In the genomic region with DNA sequence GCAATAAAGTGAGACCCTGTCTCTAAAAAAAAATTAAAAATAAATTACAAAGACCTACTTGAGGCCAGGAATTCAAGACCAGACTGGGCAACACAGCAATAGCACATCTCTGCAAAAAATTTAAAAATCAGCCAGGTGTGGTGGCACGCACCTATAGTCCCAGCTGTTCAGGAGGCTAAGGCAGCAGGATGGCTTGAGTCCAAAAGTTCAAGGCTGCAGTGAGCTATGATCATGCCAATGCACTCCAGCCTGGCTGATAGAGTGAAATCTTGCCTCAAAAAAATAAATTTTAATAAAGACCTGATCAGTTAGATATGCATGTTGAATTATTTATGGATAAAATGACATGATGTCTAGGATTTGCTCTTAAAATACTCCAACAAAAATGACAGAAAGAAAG, we compare ENCODE assay signal across 13 cellular contexts. TPM values are rescaled to one million over a fixed set of nuclear protein-coding genes. Genes with fewer than 3 reads are reported as not detected.
DNase-seq lines count a peak whose midpoint lies in the region; ATAC-seq and TF ChIP-seq lines count a peak whose summit lies in the region.
"Had no signal": no experiment of that assay in that cellular context is flagged by ENCODE, and none has a peak within 500 bp of the region (broad histone marks: within the 10 kb centered on the region; RNA-seq: fewer than 3 reads in every experiment).

No MANE protein-coding gene starts in this region.

- H4K5ac ChIP-seq in IMR-90 (ENCODE audit: low read depth, low read length): no peak overlapping the region

- TF ChIP-seq RAD21 in IMR-90 (IDR thresholded peaks at IDR 0.05; ENCODE audit: low read length): no peak

- H3K4me3 Mint-ChIP-seq in chondrocyte (ENCODE audit: unreplicated experiment) (no peak overlapping the region), endothelial cell (ENCODE audit: unreplicated experiment) (no peak overlapping the region)
- H3K4me3 Mint-ChIP-seq: B cell; CD4-positive, alpha-beta T cell had no signal

- H3K27ac ChIP-seq in heart left ventricle (peak overlapping the region in 5 of 12 donors; percentile 48 to 70 (median 63)), IMR-90 (ENCODE audit: insufficient read depth, low read length) (no peak overlapping the region), smooth muscle cell (ENCODE audit: low read depth) (peak overlapping the region; percentile 33)
- H3K27ac ChIP-seq: HL-60 had no signal

- no peak overlapping the region for H3K4me2 ChIP-seq in IMR-90 (ENCODE audit: low read depth, low read length)
- no peak overlapping the region for H3K4me2 ChIP-seq in smooth muscle cell

- H3K9ac ChIP-seq in IMR-90 (ENCODE audit: low read depth, low read length) (no peak overlapping the region), smooth muscle cell (ENCODE audit: low read depth) (no peak overlapping the region)

- no peak overlapping the region for H2BK120ac ChIP-seq in IMR-90 (ENCODE audit: low read depth, low read length)

- H3K23ac ChIP-seq in IMR-90 (ENCODE audit: low read depth, low read length): no peak overlapping the region

- intact Hi-C loops in heart left ventricle (cut with DNase I): loop anchor here in 4 of 10 donors (10.0 kb wide), 1 partner anchor 697 kb away; no protein-coding TSS in a partner anchor
- intact Hi-C loops in left cardiac atrium (cut with DNase I): loop anchor here in 1 of 2 donors (10.0 kb wide), 1 partner anchor 697 kb away; no protein-coding TSS in a partner anchor
- intact Hi-C loops in IMR-90 (cut with micrococcal nuclease): loop anchor here (5.0 kb wide), 1 partner anchor 229 kb away; no protein-coding TSS in a partner anchor

- H3K4ac ChIP-seq in IMR-90 (ENCODE audit: low read depth, low read length): no peak overlapping the region

- H4K20me1 ChIP-seq in IMR-90 (ENCODE audit: insufficient read depth, low read length): peaks cover 13% of the 10 kb centered on the region; the same call in 1 of the 2 replicates
- peaks cover 97% of the 10 kb centered on the region for H4K20me1 ChIP-seq in smooth muscle cell (ENCODE audit: low read depth)

- H2BK20ac ChIP-seq in IMR-90 (ENCODE audit: low read depth, low read length): no peak overlapping the region

- 85 to 97% (median 93%) methylated on average over 1 of the region's 1 CpG for WGBS in heart left ventricle, 4 donors
- no CpG with 5 or more reads among the region's 1 CpG for WGBS in IMR-90 (ENCODE audit: extremely low coverage in 2 of 2, insufficient read length in 1 of 2), 2 experiments
- WGBS in smooth muscle cell (ENCODE audit: low lambda C conversion rate): 100% methylated on average over 1 of the region's 1 CpG

- H3K4me1 Mint-ChIP-seq in chondrocyte (ENCODE audit: low read depth) (peaks cover 26% of the 10 kb centered on the region), endothelial cell (ENCODE audit: unreplicated experiment) (no peaks in the 10 kb centered on the region)

- BruUV-seq in IMR-90 (replicated peaks; lab: Mats Ljungman, UMichigan): no TSS peak

- H3K56ac ChIP-seq in IMR-90 (ENCODE audit: extremely low read depth, insufficient read depth, low read length): no peak overlapping the region

- peaks cover 0 to 86% (median 61%) of the 10 kb centered on the region in 9 donors for H3K36me3 ChIP-seq in heart left ventricle
- H3K36me3 ChIP-seq in IMR-90 (ENCODE audit: control insufficient read depth, insufficient read depth, low read length): peaks cover 36% of the 10 kb centered on the region
- H3K36me3 ChIP-seq in smooth muscle cell (ENCODE audit: low read depth): peaks cover 21% of the 10 kb centered on the region
- H3K36me3 ChIP-seq: HAP-1 had no signal

- no peak overlapping the region for H3K14ac ChIP-seq in IMR-90 (replicated peaks; ENCODE audit: low read depth, low read length)

- no peak overlapping the region for H4K91ac ChIP-seq in IMR-90 (ENCODE audit: insufficient read depth, low read depth, low read length)

- no peak overlapping the region for H2BK15ac ChIP-seq in IMR-90 (ENCODE audit: low read depth, low read length)

- TF ChIP-seq CTCF in heart left ventricle (IDR thresholded peaks at IDR 0.05): no peak
- no peak for TF ChIP-seq CTCF in IMR-90 (conservative IDR thresholded peaks at IDR 0.05; ENCODE audit: low read depth, low read length)
- TF ChIP-seq CTCF in chondrocyte (IDR thresholded peaks at IDR 0.05): no peak
- no peak for TF ChIP-seq CTCF in smooth muscle cell (IDR thresholded peaks at IDR 0.05; ENCODE audit: borderline replicate concordance, insufficient read depth, poor library complexity, severe bottlenecking)
- no peak for TF ChIP-seq CTCF in endothelial cell (IDR thresholded peaks at IDR 0.05; ENCODE audit: unreplicated experiment)

- H3K4me1 ChIP-seq in heart left ventricle (peaks cover 0 to 19% (median 11%) of the 10 kb centered on the region in 12 donors), IMR-90 (ENCODE audit: control insufficient read depth, insufficient read depth, low read length) (peaks cover 2% of the 10 kb centered on the region; the same call in 1 of the 2 replicates), smooth muscle cell (ENCODE audit: low read depth) (no peaks in the 10 kb centered on the region)
- H3K4me1 ChIP-seq: HAP-1 had no signal

- no peak overlapping the region for H2AK5ac ChIP-seq in IMR-90 (ENCODE audit: low read depth, low read length)

- H3K27me3 ChIP-seq in heart left ventricle (no peaks in the 10 kb centered on the region), IMR-90 (ENCODE audit: control insufficient read depth, insufficient read depth, low read length) (no peaks in the 10 kb centered on the region), smooth muscle cell (ENCODE audit: low read depth) (no peaks in the 10 kb centered on the region)

- POLR2A ChIA-PET in IMR-90 (lab: Charles Lee; ENCODE audit: unreplicated experiment): interaction anchor here (0.6 kb wide), 1 partner anchor 453 kb away, joined by 5 read pairs; no protein-coding TSS in a partner anchor

- H3K9me3 Mint-ChIP-seq in chondrocyte (ENCODE audit: low read depth) (no peaks in the 10 kb centered on the region), endothelial cell (ENCODE audit: unreplicated experiment) (no peaks in the 10 kb centered on the region)
- H3K9me3 Mint-ChIP-seq: CD4-positive, alpha-beta T cell had no signal

- H3K36me3 Mint-ChIP-seq in chondrocyte (ENCODE audit: low read depth) (peaks cover 5% of the 10 kb centered on the region), endothelial cell (ENCODE audit: low read depth, unreplicated experiment) (peaks cover 6% of the 10 kb centered on the region)

- no peak overlapping the region for H2AFZ ChIP-seq in IMR-90 (replicated peaks; ENCODE audit: low read length, poor library complexity)
- H2AFZ ChIP-seq in smooth muscle cell (ENCODE audit: low read depth): no peak overlapping the region

- dilution Hi-C loops in IMR-90 (cut with HindIII; ENCODE audit: low sequenced_read_pairs, unreplicated experiment): no loop called here

- TF ChIP-seq POLR2A in heart left ventricle (IDR thresholded peaks at IDR 0.05) (no peak), IMR-90 (IDR thresholded peaks at IDR 0.05; ENCODE audit: low read depth, low read length) (no peak)

- no peaks in the 10 kb centered on the region for H3K9me3 ChIP-seq in heart left ventricle
- no peaks in the 10 kb centered on the region for H3K9me3 ChIP-seq in IMR-90 (ENCODE audit: control insufficient read depth, insufficient read depth, low read length)
- H3K9me3 ChIP-seq in smooth muscle cell (replicated peaks; ENCODE audit: low read depth): no peaks in the 10 kb centered on the region
- H3K9me3 ChIP-seq: HAP-1 had no signal

- CTCF ChIA-PET in IMR-90 (lab: Yijun Ruan, JAX): interaction anchor here (1.0 kb wide), 1 partner anchor 16 kb away, joined by 5 read pairs; no protein-coding TSS in a partner anchor

- ATAC-seq in heart left ventricle: peak in 3 of 4 donors; percentile 33 to 42 (median 35)
- ATAC-seq in left cardiac atrium: no peak
- ATAC-seq in IMR-90 (ENCODE audit: low read depth): 0 out of 2 replicates have a peak, but pooled peaks have one; percentile 12
- ATAC-seq in HG02763 (IDR thresholded peaks at IDR 0.05; ENCODE audit: unreplicated experiment): no peak

- H3K4me3 ChIP-seq in heart left ventricle (no peak overlapping the region), IMR-90 (ENCODE audit: insufficient read depth, low read depth, low read length) (no peak overlapping the region), smooth muscle cell (no peak overlapping the region)
- H3K4me3 ChIP-seq: HAP-1 had no signal

- H3K79me1 ChIP-seq in IMR-90 (ENCODE audit: low read depth in 1 of 2, low read length in 2 of 2): peaks cover 28 to 44% of the 10 kb centered on the region in 2 experiments

- DNase-seq in heart left ventricle (no peak), left cardiac atrium (no peak), IMR-90 (no peak), chondrocyte (ENCODE audit: low spot score) (no peak), smooth muscle cell (lab: John Stamatoyannopoulos, UW; ENCODE audit: unreplicated experiment) (no peak), endothelial cell (ENCODE audit: low spot score) (no peak)
- DNase-seq: C1 segment of cervical spinal cord; Calu3; CD4-positive, alpha-beta T cell had no signal

- no peak overlapping the region for H4K8ac ChIP-seq in IMR-90 (ENCODE audit: low read depth in 2 of 2, low read length in 2 of 2)

- no peak overlapping the region for H3K18ac ChIP-seq in IMR-90 (ENCODE audit: low read depth, low read length)

- H3K27me3 Mint-ChIP-seq in chondrocyte (ENCODE audit: low read depth) (no peaks in the 10 kb centered on the region), endothelial cell (ENCODE audit: unreplicated experiment) (no peaks in the 10 kb centered on the region)
- H3K27me3 Mint-ChIP-seq: B cell; CD4-positive, alpha-beta T cell had no signal

- H3F3A ChIP-seq in smooth muscle cell (ENCODE audit: low read depth): peaks cover 5% of the 10 kb centered on the region

- H3K9me1 ChIP-seq in IMR-90 (ENCODE audit: insufficient read depth, low read length): no peaks in the 10 kb centered on the region; the same call in none of the 2 replicates

- peaks cover 52% of the 10 kb centered on the region for H3K79me2 ChIP-seq in smooth muscle cell (ENCODE audit: low read depth)

- H2BK5ac ChIP-seq in IMR-90 (ENCODE audit: low read depth, low read length, poor library complexity, severe bottlenecking): no peak overlapping the region

- H2AK9ac ChIP-seq in IMR-90 (replicated peaks; ENCODE audit: low read depth, low read length, poor library complexity): no peak overlapping the region

- in situ Hi-C loops in IMR-90 (cut with MboI; ENCODE audit: low sequenced_read_pairs): loop anchor here (10.0 kb wide), 1 partner anchor 697 kb away; no protein-coding TSS in a partner anchor

- peak overlapping the region; percentile 71 for H3K27ac Mint-ChIP-seq in chondrocyte (ENCODE audit: unreplicated experiment)
- H3K27ac Mint-ChIP-seq in endothelial cell (ENCODE audit: unreplicated experiment): no peak overlapping the region
- H3K27ac Mint-ChIP-seq: B cell had no signal

RNA-seq across cellular contexts. Expression of gene P4HA1, which starts 34.9 kb away (rescaled TPM):
- total RNA-seq in heart left ventricle: 10 to 100 TPM; 44.5 to 71.7 (median 54.2) TPM
- 10 to 100 TPM; 18.0 to 33.6 TPM for polyA plus RNA-seq in heart left ventricle
- total RNA-seq in left cardiac atrium: 10 to 100 TPM; 41.0 to 51.0 TPM
- 241 and 376 TPM in 2 replicates for total RNA-seq in IMR-90 (2012; rRNA removed)
- polyA plus RNA-seq in IMR-90 (2012; rRNA removed): 133 and 178 TPM in 2 replicates
- 23.4 and 30.4 TPM in 2 replicates for polyA plus RNA-seq in IMR-90 (2012; cell fraction: cytosol; rRNA removed)
- polyA plus RNA-seq in IMR-90 (2012; cell fraction: nucleus; rRNA removed; ENCODE audit: low replicate concordance): 5.0 and 68.2 TPM in 2 replicates
- total RNA-seq in chondrocyte: 126 to 179 TPM (median 174 TPM) in 3 replicates
- total RNA-seq in smooth muscle cell: 489 and 568 TPM in 2 replicates
- polyA plus RNA-seq in smooth muscle cell: 366 and 467 TPM in 2 replicates
- 20.4 TPM for total RNA-seq in endothelial cell (ENCODE audit: unreplicated experiment)

RNA-seq across cellular contexts. Expression of gene NUDT13, which starts 48.5 kb away (rescaled TPM):
- total RNA-seq in heart left ventricle (1 to 10 TPM; 2.1 to 5.7 (median 3.2) TPM), left cardiac atrium (1 to 10 TPM; 1.6 to 2.7 TPM), IMR-90 (2012; rRNA removed) (0.90 and 1.1 TPM in 2 replicates), chondrocyte (1.7 to 2.2 TPM (median 2.0 TPM) in 3 replicates), smooth muscle cell (0.36 and 1.4 TPM in 2 replicates), endothelial cell (ENCODE audit: unreplicated experiment) (2.3 TPM)
- polyA plus RNA-seq in heart left ventricle (1 to 10 TPM; 1.8 to 5.8 TPM), IMR-90 (2012; rRNA removed) (1.3 and 1.7 TPM in 2 replicates), smooth muscle cell (1.7 and 1.9 TPM in 2 replicates)
- 0.35 and 0.52 TPM in 2 replicates for polyA plus RNA-seq in IMR-90 (2012; cell fraction: cytosol; rRNA removed)
- polyA plus RNA-seq in IMR-90 (2012; cell fraction: nucleus; rRNA removed; ENCODE audit: low replicate concordance): 0.97 and 5.1 TPM in 2 replicates

Comparison
In these comparisons a context has a peak if more than half of its experiments do, and no peak if none do; other contexts are left out.
1. ATAC-seq: peak in heart left ventricle (3 of 4) and IMR-90 (single experiment); none in left cardiac atrium (0 of 2) and HG02763 (single experiment).